ENCODE assay signal across 8 cellular contexts in genomic region chr12:108857158-108857407, GRCh38. TPM values are rescaled to one million over a fixed set of nuclear protein-coding genes. Genes with fewer than 3 reads are reported as not detected.
DNase-seq lines count a peak whose midpoint lies in the region; ATAC-seq and TF ChIP-seq lines count a peak whose summit lies in the region.

No MANE protein-coding gene starts in this region.

- no peak for TF ChIP-seq POLR2A in suprapubic skin (IDR thresholded peaks at IDR 0.05)

- CTCF ChIA-PET in HEK293 (lab: Yijun Ruan, JAX): interaction anchor here (2.8 kb wide), 1 partner anchor 53 kb away, joined by 6 read pairs; no protein-coding TSS in a partner anchor

- H3K4me3 ChIP-seq in HEK293 (ENCODE audit: low read depth, low read length) (peak overlapping the region; percentile 74), suprapubic skin (peak overlapping the region; percentile 63)

- H3K27me3 ChIP-seq in suprapubic skin: no peaks in the 10 kb centered on the region

- no peaks in the 10 kb centered on the region for H3K27me3 Mint-ChIP-seq in activated naive CD8-positive, alpha-beta T cell treated with anti-CD3 and anti-CD28 coated beads, Interleukin-2, amount 50 U/mL, for 24 hours
- peaks cover 18 to 30% (median 22%) of the 10 kb centered on the region in 3 donors for H3K27me3 Mint-ChIP-seq in immature natural killer cell (ENCODE audit: low read depth in 3 of 3)

- no peak for TF ChIP-seq EP300 in suprapubic skin (IDR thresholded peaks at IDR 0.05)

- no peak for DNase-seq in activated naive CD8-positive, alpha-beta T cell treated with anti-CD3 and anti-CD28 coated beads, Interleukin-2, amount 50 U/mL, for 24 hours
- DNase-seq in immature natural killer cell: no peak
- no peak for DNase-seq in suprapubic skin (ENCODE audit: low spot score in 2 of 2)
- DNase-seq in NCI-H1092 (lab: John Stamatoyannopoulos, UW): no peak
- DNase-seq in NCI-H2227 (lab: John Stamatoyannopoulos, UW; ENCODE audit: unreplicated experiment): no peak
- DNase-seq in HPDE6-E6E7 (ENCODE audit: extremely low spot score): no peak

- peaks cover 3% of the 10 kb centered on the region for H3K9me3 Mint-ChIP-seq in activated naive CD8-positive, alpha-beta T cell treated with anti-CD3 and anti-CD28 coated beads, Interleukin-2, amount 50 U/mL, for 24 hours
- no peaks in the 10 kb centered on the region for H3K9me3 Mint-ChIP-seq in immature natural killer cell

- POLR2A ChIA-PET in HEK293 (lab: Yijun Ruan, JAX): interaction anchor here (0.6 to 2.0 kb wide), 7 partner anchors 15 to 192 kb away, joined by 3 to 9 read pairs (median 3); no protein-coding TSS in a partner anchor

- peak overlapping the region; percentile 81 for H3K27ac ChIP-seq in 22Rv1
- H3K27ac ChIP-seq in HEK293 (ENCODE audit: extremely low read depth, low read depth, low read length): peak overlapping the region; percentile 84; the same call in 1 of the 2 replicates
- peak overlapping the region; percentile 86 for H3K27ac ChIP-seq in suprapubic skin

- peak overlapping the region; percentile 88 for H3K27ac Mint-ChIP-seq in activated naive CD8-positive, alpha-beta T cell treated with anti-CD3 and anti-CD28 coated beads, Interleukin-2, amount 50 U/mL, for 24 hours
- peak overlapping the region; percentile 95 to 100 (median 97) for H3K27ac Mint-ChIP-seq in immature natural killer cell

- H3K4me1 ChIP-seq in HEK293 (ENCODE audit: control insufficient read depth, insufficient read depth, low read length): no peaks in the 10 kb centered on the region
- H3K4me1 ChIP-seq in suprapubic skin: peaks cover 51% of the 10 kb centered on the region

- H3K9me3 ChIP-seq in HEK293 (ENCODE audit: control insufficient read depth, insufficient read depth, low read depth, low read length) (no peaks in the 10 kb centered on the region), suprapubic skin (no peaks in the 10 kb centered on the region)

- peaks cover 22% of the 10 kb centered on the region for H3K36me3 Mint-ChIP-seq in activated naive CD8-positive, alpha-beta T cell treated with anti-CD3 and anti-CD28 coated beads, Interleukin-2, amount 50 U/mL, for 24 hours (ENCODE audit: low read depth)
- H3K36me3 Mint-ChIP-seq in immature natural killer cell: peaks cover 4 to 8% (median 4%) of the 10 kb centered on the region in 3 donors

- peaks cover 52% of the 10 kb centered on the region for H3K4me1 Mint-ChIP-seq in activated naive CD8-positive, alpha-beta T cell treated with anti-CD3 and anti-CD28 coated beads, Interleukin-2, amount 50 U/mL, for 24 hours
- peaks cover 61 to 63% of the 10 kb centered on the region in 2 donors for H3K4me1 Mint-ChIP-seq in immature natural killer cell

- no peak for TF ChIP-seq CTCF in 22Rv1 (IDR thresholded peaks at IDR 0.05)
- no peak for TF ChIP-seq CTCF in HEK293 (tag by site-specific recombination; IDR thresholded peaks at IDR 0.05)
- no peak for TF ChIP-seq CTCF in suprapubic skin (IDR thresholded peaks at IDR 0.05)

- no peak for ATAC-seq in activated naive CD8-positive, alpha-beta T cell treated with anti-CD3 and anti-CD28 coated beads, Interleukin-2, amount 50 U/mL, for 24 hours

- 1% methylated on average over 24 of the region's 30 CpGs for whole genome bisulfite sequencing in suprapubic skin

- H3K36me3 ChIP-seq in HEK293 (ENCODE audit: control insufficient read depth in 2 of 2, insufficient read depth in 1 of 2, low read length in 2 of 2): peaks cover 0 to 9% of the 10 kb centered on the region in 2 experiments; a peak in 2 of 3 replicates
- H3K36me3 ChIP-seq in suprapubic skin: no peaks in the 10 kb centered on the region

- peak overlapping the region; percentile 90 for H3K4me3 Mint-ChIP-seq in activated naive CD8-positive, alpha-beta T cell treated with anti-CD3 and anti-CD28 coated beads, Interleukin-2, amount 50 U/mL, for 24 hours
- peak overlapping the region; percentile 90 to 99 (median 95) for H3K4me3 Mint-ChIP-seq in immature natural killer cell

TF ChIP-seq in HEK293, 187 proteins besides CTCF, POLR2A, EP300 and RAD21:
- TF ChIP-seq GLI2 (tag by site-specific recombination; IDR thresholded peaks at IDR 0.05; ENCODE audit: borderline replicate concordance, low read depth): no peak
- TF ChIP-seq ZNF2 (tag by site-specific recombination; IDR thresholded peaks at IDR 0.05): 0 out of 2 replicates have a peak, but pooled peaks have one; percentile 3
- TF ChIP-seq ZNF37A (tag by site-specific recombination; IDR thresholded peaks at IDR 0.05): no peak
- TF ChIP-seq ZBTB7A (tag by site-specific recombination; IDR thresholded peaks at IDR 0.05; ENCODE audit: low read depth): peak; percentile 6; the same call in 1 of the 2 replicates
- no peak for TF ChIP-seq HOXA7 (CRISPR knock-in tag; IDR thresholded peaks at IDR 0.05; ENCODE audit: borderline replicate concordance)
- TF ChIP-seq KLF9 (tag by site-specific recombination; IDR thresholded peaks at IDR 0.05; ENCODE audit: low read depth): 0 out of 2 replicates have a peak, but pooled peaks have one; percentile 4
- no peak for TF ChIP-seq PRDM6 (tag by site-specific recombination; IDR thresholded peaks at IDR 0.05)
- no peak for TF ChIP-seq ZNF571 (tag by site-specific recombination; IDR thresholded peaks at IDR 0.05)
- no peak for TF ChIP-seq TCF7L2 (IDR thresholded peaks at IDR 0.05; ENCODE audit: borderline replicate concordance, low read depth, low read length)
- 0 out of 2 replicates have a peak, but pooled peaks have one; percentile 4 for TF ChIP-seq BCL11B (tag by site-specific recombination; IDR thresholded peaks at IDR 0.05; ENCODE audit: low read depth)
- TF ChIP-seq, protein P1, sequence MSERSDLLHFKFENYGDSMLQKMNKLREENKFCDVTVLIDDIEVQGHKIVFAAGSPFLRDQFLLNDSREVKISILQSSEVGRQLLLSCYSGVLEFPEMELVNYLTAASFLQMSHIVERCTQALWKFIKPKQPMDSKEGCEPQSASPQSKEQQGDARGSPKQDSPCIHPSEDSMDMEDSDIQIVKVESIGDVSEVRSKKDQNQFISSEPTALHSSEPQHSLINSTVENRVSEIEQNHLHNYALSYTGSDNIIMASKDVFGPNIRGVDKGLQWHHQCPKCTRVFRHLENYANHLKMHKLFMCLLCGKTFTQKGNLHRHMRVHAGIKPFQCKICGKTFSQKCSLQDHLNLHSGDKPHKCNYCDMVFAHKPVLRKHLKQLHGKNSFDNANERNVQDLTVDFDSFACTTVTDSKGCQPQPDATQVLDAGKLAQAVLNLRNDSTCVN (tag by site-specific recombination; optimal IDR thresholded peaks at IDR 0.05): peak; percentile 28

RNA-seq across cellular contexts. Expression of gene SSH1, which starts 0.3 kb away (rescaled TPM):
- polyA plus RNA-seq in immature natural killer cell: 10 to 100 TPM in 2 of 3 donors, under 1 TPM in 1; 0.66 to 34.9 (median 11.9) TPM
- 10 to 100 TPM; 11.2 to 26.0 (median 15.8) TPM for total RNA-seq in suprapubic skin

RNA-seq across cellular contexts. Expression of gene DAO, which starts 22.8 kb away (rescaled TPM):
- polyA plus RNA-seq in immature natural killer cell: not detected
- not detected for total RNA-seq in suprapubic skin
